26 cellular contexts compared by ENCODE assay signal in genomic region chr17:34601431-34601830, GRCh38. TPM values are rescaled to one million over a fixed set of nuclear protein-coding genes. Genes with fewer than 3 reads are reported as not detected.
DNase-seq lines count a peak whose midpoint lies in the region; ATAC-seq lines count a peak whose summit lies in the region.
"Had no signal": no experiment of that assay in that cellular context is flagged by ENCODE, and none has a peak within 500 bp of the region (broad histone marks: within the 10 kb centered on the region; RNA-seq: fewer than 3 reads in every experiment).

No MANE protein-coding gene starts in this region.

- no peaks in the 10 kb centered on the region for H3K9me3 ChIP-seq in neuronal stem cell (replicated peaks in 1 of 2; ENCODE audit: control insufficient read depth in 2 of 2, insufficient read depth in 1 of 2, low read depth in 1 of 2, low read length in 2 of 2)
- H3K9me3 ChIP-seq: A549; BLaER1 treated with 17β-estradiol and CSF1 and Interleukin-3, amounts not matched to agents 10 nM and 100 nM; MG63; SJCRH30 had no signal

- H3K27ac ChIP-seq in neuronal stem cell (replicated peaks; ENCODE audit: low read length): peak overlapping the region; percentile 11
- H3K27ac ChIP-seq: A549; BLaER1 treated with 17β-estradiol and CSF1 and Interleukin-3, amounts not matched to agents 10 nM and 100 nM; SJCRH30 had no signal

- no peak overlapping the region for H3K4ac ChIP-seq in neuronal stem cell (ENCODE audit: low read length)

- H3K4me1 ChIP-seq in neuronal stem cell (ENCODE audit: control insufficient read depth in 2 of 2, insufficient read depth in 1 of 2, low read depth in 1 of 2, low read length in 2 of 2): peaks cover 0 to 32% of the 10 kb centered on the region in 2 donors
- H3K4me1 ChIP-seq: A549 had no signal

- H3K36me3 ChIP-seq in neuronal stem cell (replicated peaks in 1 of 2; ENCODE audit: control insufficient read depth in 2 of 2, insufficient read depth in 2 of 2, low read length in 2 of 2): no peaks in the 10 kb centered on the region
- H3K36me3 ChIP-seq: BLaER1 treated with 17β-estradiol and CSF1 and Interleukin-3, amounts not matched to agents 10 nM and 100 nM; MG63; SJCRH30 had no signal

- H3K27me3 ChIP-seq in neuronal stem cell (ENCODE audit: control insufficient read depth in 3 of 3, insufficient read depth in 3 of 3, low read depth in 1 of 3, low read length in 3 of 3): no peaks in the 10 kb centered on the region
- H3K27me3 ChIP-seq: BLaER1 treated with 17β-estradiol and CSF1 and Interleukin-3, amounts not matched to agents 10 nM and 100 nM; MG63 had no signal

- peak; percentile 71 for DNase-seq in COR-L47 (lab: John Stamatoyannopoulos, UW)
- peak in 2 of 3 experiments; percentile 60 to 88 for DNase-seq in NCI-H1417 (lab: John Stamatoyannopoulos, UW)
- DNase-seq in NCI-H82 (lab: John Stamatoyannopoulos, UW): peak; percentile 87
- no peak for DNase-seq in neuronal stem cell (ENCODE audit: low spot score)
- DNase-seq in HT-29 (ENCODE audit: low spot score): no peak
- DNase-seq in central memory CD4-positive, alpha-beta T cell: no peak
- DNase-seq: AML-193; CD4-positive, alpha-beta T cell; DMS53; H9; IMR-90; KG1; MG63; NCI-H146; NCI-H2029; NCI-H446; NCI-H524 treated with DMSO at 0.1 percent for 48 hours; NK-92 treated with Interleukin-12 subunit alpha and Interleukin-12 subunit beta, amount 100 ng/mL, for 24 hours; PC-3; SJCRH30 had no signal

- no peak overlapping the region for H2AFZ ChIP-seq in neuronal stem cell (ENCODE audit: low read length)
- H2AFZ ChIP-seq: GM23338 had no signal

- no peak overlapping the region for H3K14ac ChIP-seq in neuronal stem cell (ENCODE audit: low read length)

- no peak overlapping the region for H3K23ac ChIP-seq in neuronal stem cell (ENCODE audit: low read depth, low read length, poor library complexity)

- H3K79me1 ChIP-seq in neuronal stem cell (ENCODE audit: low read depth, low read length): no peaks in the 10 kb centered on the region

- no peak overlapping the region for H2BK12ac ChIP-seq in neuronal stem cell (ENCODE audit: low read length)

- H2BK5ac ChIP-seq in neuronal stem cell (ENCODE audit: low read length): no peak overlapping the region

- no peak overlapping the region for H4K8ac ChIP-seq in neuronal stem cell (ENCODE audit: low read depth, low read length)

- H3K4me2 ChIP-seq in neuronal stem cell (ENCODE audit: insufficient read depth, low read length, poor library complexity, severe bottlenecking): no peak overlapping the region
- H3K4me2 ChIP-seq: A549, GM23338 had no signal

- H2BK120ac ChIP-seq in neuronal stem cell (ENCODE audit: low read depth, low read length): no peak overlapping the region

- H3K9ac ChIP-seq in neuronal stem cell (ENCODE audit: low read depth, low read length, poor library complexity): no peak overlapping the region
- H3K9ac ChIP-seq: BLaER1 treated with 17β-estradiol and CSF1 and Interleukin-3, amounts not matched to agents 10 nM and 100 nM had no signal

- H2AK5ac ChIP-seq in neuronal stem cell (ENCODE audit: low read depth, low read length): no peak overlapping the region

- no peak for ATAC-seq in GM18498 (IDR thresholded peaks at IDR 0.05; ENCODE audit: unreplicated experiment)
- ATAC-seq: A549, GM12878, GM23338, PC-3 had no signal

- no peak overlapping the region for H3K4me3 ChIP-seq in neuronal stem cell (ENCODE audit: low read length in 2 of 2)
- H3K4me3 ChIP-seq: A549; BLaER1 treated with 17β-estradiol and CSF1 and Interleukin-3, amounts not matched to agents 10 nM and 100 nM; GM12878; GM23338; MG63; SJCRH30 had no signal

- WGBS in neuronal stem cell (ENCODE audit: extremely low coverage in 2 of 2, insufficient read length in 2 of 2, insufficient replicate concordance in 1 of 2), 2 donors: no CpG with 5 or more reads among the region's 3 CpGs

- no peak overlapping the region for H2BK15ac ChIP-seq in neuronal stem cell (ENCODE audit: low read length)

- H3K18ac ChIP-seq in neuronal stem cell (ENCODE audit: low read length): peak overlapping the region; percentile 66

- H4K91ac ChIP-seq in neuronal stem cell (ENCODE audit: low read depth, low read length, poor library complexity): no peak overlapping the region

RNA-seq across cellular contexts. Expression of gene TMEM132E, which starts 22.0 kb away (rescaled TPM):
- polyA plus RNA-seq in neuronal stem cell (2013, experiment 1 of 2): 0.29 TPM
- 0.25 TPM for polyA plus RNA-seq in neuronal stem cell (2013, experiment 2 of 2)
- total RNA-seq in HT-29 (2014; rRNA removed; shearing (Covaris generic)): not detected in 2 replicates
- total RNA-seq: Daoy, GM12878, IMR-90, PC-3, SJCRH30 had no signal
- polyA plus RNA-seq: A549, GM12878, IMR-90 had no signal

Comparison
In these comparisons a context has a peak if more than half of its experiments do, and no peak if none do; other contexts are left out.
1. DNase-seq: peak in COR-L47 (single experiment), NCI-H1417 (2 of 3) and NCI-H82 (single experiment); none in neuronal stem cell (single experiment), HT-29 (single experiment) and central memory CD4-positive, alpha-beta T cell (single experiment).